Comparison of ENCODE assay signal across 10 cellular contexts in the genomic region with DNA sequence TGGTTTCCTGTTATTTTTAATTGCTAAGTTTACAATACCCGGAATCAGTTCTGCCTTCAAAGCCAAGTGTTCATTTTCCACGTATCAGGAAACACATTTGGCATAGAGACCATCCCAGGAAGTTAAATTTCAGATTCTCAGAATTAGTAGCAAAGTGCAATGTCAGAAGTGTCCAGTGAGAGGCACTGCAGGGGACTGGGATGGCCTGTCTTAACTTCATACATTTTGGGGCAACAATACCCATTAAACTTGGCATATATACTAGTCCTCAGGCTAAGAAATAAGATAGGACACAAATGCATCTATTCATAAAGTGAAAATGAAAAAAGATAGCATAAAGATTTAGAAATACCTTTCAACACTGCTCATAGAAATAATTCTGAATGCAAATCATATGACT. TPM values are rescaled to one million over a fixed set of nuclear protein-coding genes. Genes with fewer than 3 reads are reported as not detected.
DNase-seq lines count a peak whose midpoint lies in the region; ATAC-seq, FAIRE-seq and TF ChIP-seq lines count a peak whose summit lies in the region.
"Had no signal": no experiment of that assay in that cellular context is flagged by ENCODE, and none has a peak within 500 bp of the region (broad histone marks: within the 10 kb centered on the region; RNA-seq: fewer than 3 reads in every experiment).

No MANE protein-coding gene starts in this region.

- no peak for ATAC-seq in HG02870 (IDR thresholded peaks at IDR 0.05; ENCODE audit: unreplicated experiment)

- TF ChIP-seq CTCF in D721Med (IDR thresholded peaks at IDR 0.05; ENCODE audit: insufficient read depth, missing control alignments) (peak; percentile 4), neutrophil (IDR thresholded peaks at IDR 0.05) (peak; percentile 79)

- DNase-seq in D721Med (ENCODE audit: insufficient read length, low spot score) (no peak), KBM-7 (peak; percentile 57), dermis microvascular lymphatic vessel endothelial cell (ENCODE audit: low read depth in 2 of 2) (peak; percentile 50 to 59), NCI-H345 treated with DMSO at 0.1 percent for 48 hours (lab: John Stamatoyannopoulos, UW; ENCODE audit: unreplicated experiment) (no peak), KG1 (lab: John Stamatoyannopoulos, UW) (no peak), islet precursor cell (no peak)
- DNase-seq: T1000 had no signal

- peaks cover 35% of the 10 kb centered on the region for H3K27me3 ChIP-seq in neutrophil

- no peak overlapping the region for H3K27ac ChIP-seq in neutrophil

- H3K9me3 ChIP-seq in neutrophil: no peaks in the 10 kb centered on the region

- in situ Hi-C loops in KBM-7 (cut with MboI; ENCODE audit: low pct_unique_long_range_greater_than_20kb, low sequenced_read_pairs): no loop called here

- H3K4me1 ChIP-seq in neutrophil (ENCODE audit: control insufficient read depth in 1 of 2, insufficient read depth in 1 of 2, low read depth in 1 of 2, low read length in 1 of 2): peaks cover 9 to 13% of the 10 kb centered on the region in 2 experiments

- H3K4me3 ChIP-seq in neutrophil (ENCODE audit: low read depth in 1 of 2, low read length in 1 of 2): no peak overlapping the region

- FAIRE-seq in D721Med (lab: Jason Lieb, UNC): no peak

- no peaks in the 10 kb centered on the region for H3K36me3 ChIP-seq in neutrophil

RNA-seq across cellular contexts. Expression of a gene that starts 1.5 kb away (rescaled TPM):
- total RNA-seq in dermis microvascular lymphatic vessel endothelial cell: 0.13 and 0.25 TPM in 2 replicates
- total RNA-seq: M059J had no signal

RNA-seq across cellular contexts. Expression of a gene that starts 42.8 kb away (rescaled TPM):
- total RNA-seq in dermis microvascular lymphatic vessel endothelial cell: 7.2 and 46.9 TPM in 2 replicates

Comparison
In these comparisons a context has a peak if more than half of its experiments do, and no peak if none do; other contexts are left out.
1. DNase-seq: peak in KBM-7 (single experiment) and dermis microvascular lymphatic vessel endothelial cell (2 of 2); none in D721Med (single experiment), NCI-H345 treated with DMSO at 0.1 percent for 48 hours (single experiment), KG1 (single experiment) and islet precursor cell (single experiment).